1 cellular context compared by ENCODE assay signal in genomic region chr6:160991411-160992322, GRCh38.
TF ChIP-seq lines count a peak whose summit lies in the region.

TSS of gene MAP3K4 (plus strand) at chr6:160991769. CDS start at chr6:160991932, 163 bp downstream.

TF ChIP-seq in HCT116, 20 proteins besides CTCF, POLR2A, EP300 and RAD21 (continued from another document):
- TF ChIP-seq, protein P1, sequence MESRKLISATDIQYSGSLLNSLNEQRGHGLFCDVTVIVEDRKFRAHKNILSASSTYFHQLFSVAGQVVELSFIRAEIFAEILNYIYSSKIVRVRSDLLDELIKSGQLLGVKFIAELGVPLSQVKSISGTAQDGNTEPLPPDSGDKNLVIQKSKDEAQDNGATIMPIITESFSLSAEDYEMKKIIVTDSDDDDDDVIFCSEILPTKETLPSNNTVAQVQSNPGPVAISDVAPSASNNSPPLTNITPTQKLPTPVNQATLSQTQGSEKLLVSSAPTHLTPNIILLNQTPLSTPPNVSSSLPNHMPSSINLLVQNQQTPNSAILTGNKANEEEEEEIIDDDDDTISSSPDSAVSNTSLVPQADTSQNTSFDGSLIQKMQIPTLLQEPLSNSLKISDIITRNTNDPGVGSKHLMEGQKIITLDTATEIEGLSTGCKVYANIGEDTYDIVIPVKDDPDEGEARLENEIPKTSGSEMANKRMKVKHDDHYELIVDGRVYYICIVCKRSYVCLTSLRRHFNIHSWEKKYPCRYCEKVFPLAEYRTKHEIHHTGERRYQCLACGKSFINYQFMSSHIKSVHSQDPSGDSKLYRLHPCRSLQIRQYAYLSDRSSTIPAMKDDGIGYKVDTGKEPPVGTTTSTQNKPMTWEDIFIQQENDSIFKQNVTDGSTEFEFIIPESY (IDR thresholded peaks at IDR 0.05; ENCODE audit: extremely low read depth, insufficient replicate concordance, low read length) = peak; percentile 56
- TF ChIP-seq CEBPB (IDR thresholded peaks at IDR 0.05; ENCODE audit: low read depth) (no peak), ATF3 (IDR thresholded peaks at IDR 0.05) (no peak), MAX (IDR thresholded peaks at IDR 0.05) (peak; percentile 41; the same call in 1 of the 2 replicates), SP1 (IDR thresholded peaks at IDR 0.05; ENCODE audit: low read depth) (no peak; the same call in 1 of the 2 replicates), EZH2 (IDR thresholded peaks at IDR 0.05) (no peak), SIN3A (IDR thresholded peaks at IDR 0.05; ENCODE audit: low read depth) (peak; percentile 50; the same call in 1 of the 2 replicates), CBX3 (IDR thresholded peaks at IDR 0.05; ENCODE audit: low read depth) (peak; percentile 63; the same call in 1 of the 2 replicates), FOSL1 (IDR thresholded peaks at IDR 0.05; ENCODE audit: low read depth) (no peak), TCF7L2 (IDR thresholded peaks at IDR 0.05; ENCODE audit: borderline replicate concordance, extremely low read depth, insufficient read depth, insufficient read length) (peak; percentile 44), ZFX (IDR thresholded peaks at IDR 0.05) (peak; percentile 58; the same call in 1 of the 2 replicates), EGR1 (IDR thresholded peaks at IDR 0.05; ENCODE audit: low read depth) (peak; percentile 48), JUND (IDR thresholded peaks at IDR 0.05) (no peak)
